Comparison of ENCODE assay signal across 28 cellular contexts in the genomic region with DNA sequence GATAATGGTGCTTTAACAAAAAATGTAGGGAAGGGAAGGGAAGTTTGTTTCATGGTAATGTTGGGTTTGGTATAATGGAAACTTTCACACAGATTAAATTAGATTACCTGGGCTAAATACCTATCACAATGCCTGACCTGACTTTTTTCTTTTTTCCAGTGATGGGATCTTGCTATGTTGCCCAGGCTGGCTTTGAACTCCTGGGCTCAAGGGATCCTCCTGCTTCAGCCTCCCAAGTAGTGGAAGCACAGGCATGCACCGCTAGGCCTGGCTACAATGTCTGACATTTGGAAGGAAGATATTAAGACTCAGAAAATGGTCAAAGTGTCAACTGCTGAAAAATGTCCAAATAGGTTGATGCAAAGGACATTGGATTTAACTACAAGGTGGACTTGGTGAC.
"Had no signal": no experiment of that assay in that cellular context is flagged by ENCODE, and none has a peak within 500 bp of the region (broad histone marks: within the 10 kb centered on the region; RNA-seq: fewer than 3 reads in every experiment).

No MANE protein-coding gene starts in this region.

- H3K27ac Mint-ChIP-seq: dendritic cell treated with granulocyte-macrophage colony-stimulating factor and Interleukin-4, amounts not matched to agents 40 ng/mL and 50 ng/mL, for 4 days; effector memory CD8-positive, alpha-beta T cell had no signal

- H2AFZ ChIP-seq: hepatocyte had no signal

- DNase-seq: colonic mucosa; cortex of kidney; dermis blood vessel endothelial cell; dorsolateral prefrontal cortex; effector CD4-positive, alpha-beta T cell; effector CD8-positive, alpha-beta T cell; effector memory CD4-positive, alpha-beta T cell; effector memory CD8-positive, alpha-beta T cell; endodermal cell; erythroblast; esophagus squamous epithelium; foreskin fibroblast; foreskin keratinocyte; foreskin melanocyte; gastrocnemius medialis; glutamatergic neuron; head of caudate nucleus; heart left ventricle; heart right ventricle had no signal

- ATAC-seq: effector memory CD8-positive, alpha-beta T cell; esophagus mucosa; foreskin keratinocyte; gastrocnemius medialis; gastroesophageal sphincter; heart left ventricle had no signal

- H3K36me3 ChIP-seq: colonic mucosa, esophagus muscularis mucosa, esophagus squamous epithelium, gastrocnemius medialis, gastroesophageal sphincter, heart left ventricle, heart right ventricle had no signal

- H3K4me3 Mint-ChIP-seq: dendritic cell treated with granulocyte-macrophage colony-stimulating factor and Interleukin-4, amounts not matched to agents 40 ng/mL and 50 ng/mL, for 4 days; effector memory CD8-positive, alpha-beta T cell; endodermal cell had no signal

- H3K79me2 ChIP-seq: hepatocyte had no signal

- H3K27me3 Mint-ChIP-seq: dendritic cell treated with granulocyte-macrophage colony-stimulating factor and Interleukin-4, amounts not matched to agents 40 ng/mL and 50 ng/mL, for 4 days had no signal

- H3K4me1 ChIP-seq: colonic mucosa, esophagus muscularis mucosa, esophagus squamous epithelium, gastrocnemius medialis, gastroesophageal sphincter, heart right ventricle had no signal

- H3K4me2 ChIP-seq: hepatocyte had no signal

- FAIRE-seq: endometrium, endothelial cell of umbilical vein, frontal cortex had no signal

- H3K9me3 ChIP-seq: colonic mucosa, esophagus muscularis mucosa, esophagus squamous epithelium, gastrocnemius medialis, gastroesophageal sphincter, heart left ventricle, heart right ventricle had no signal

- H3K9me3 Mint-ChIP-seq: dendritic cell treated with granulocyte-macrophage colony-stimulating factor and Interleukin-4, amounts not matched to agents 40 ng/mL and 50 ng/mL, for 4 days had no signal

- H3K27me3 ChIP-seq: colonic mucosa, dorsolateral prefrontal cortex, esophagus muscularis mucosa, esophagus squamous epithelium, foreskin keratinocyte, gastrocnemius medialis, gastroesophageal sphincter, heart left ventricle, heart right ventricle, hepatocyte had no signal

- H3K4me3 ChIP-seq: colonic mucosa, coronary artery, dorsolateral prefrontal cortex, esophagus muscularis mucosa, esophagus squamous epithelium, gastrocnemius medialis, gastroesophageal sphincter, heart left ventricle, heart right ventricle, hepatocyte had no signal

- H3K27ac ChIP-seq: colonic mucosa, coronary artery, dorsolateral prefrontal cortex, esophagus muscularis mucosa, esophagus squamous epithelium, foreskin keratinocyte, gastrocnemius medialis, gastroesophageal sphincter, heart left ventricle, heart right ventricle, hepatocyte had no signal
